In the genomic region with DNA sequence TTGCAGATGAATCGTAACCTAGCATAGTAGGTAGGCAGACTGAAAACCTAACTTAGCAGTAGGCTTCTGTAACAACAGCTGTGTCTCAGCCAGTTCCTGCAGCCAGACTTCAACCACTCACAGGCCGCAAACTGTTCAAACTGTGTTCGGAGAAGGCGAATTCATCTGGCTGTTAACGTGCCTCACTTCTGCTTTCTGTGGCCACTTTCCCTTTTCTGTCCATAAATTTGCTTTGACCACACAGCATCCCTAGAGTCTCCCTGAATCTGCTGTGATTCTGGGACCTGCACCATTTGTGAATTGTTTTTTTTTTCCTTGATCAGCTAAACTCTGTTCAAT, we compare ENCODE assay signal across 2 cellular contexts.
TF ChIP-seq lines count a peak whose summit lies in the region.

No MANE protein-coding gene starts in this region.

TF ChIP-seq in GM23338, 12 proteins besides CTCF, POLR2A, EP300 and RAD21 (continued from another document):
- TF ChIP-seq, protein P1, sequence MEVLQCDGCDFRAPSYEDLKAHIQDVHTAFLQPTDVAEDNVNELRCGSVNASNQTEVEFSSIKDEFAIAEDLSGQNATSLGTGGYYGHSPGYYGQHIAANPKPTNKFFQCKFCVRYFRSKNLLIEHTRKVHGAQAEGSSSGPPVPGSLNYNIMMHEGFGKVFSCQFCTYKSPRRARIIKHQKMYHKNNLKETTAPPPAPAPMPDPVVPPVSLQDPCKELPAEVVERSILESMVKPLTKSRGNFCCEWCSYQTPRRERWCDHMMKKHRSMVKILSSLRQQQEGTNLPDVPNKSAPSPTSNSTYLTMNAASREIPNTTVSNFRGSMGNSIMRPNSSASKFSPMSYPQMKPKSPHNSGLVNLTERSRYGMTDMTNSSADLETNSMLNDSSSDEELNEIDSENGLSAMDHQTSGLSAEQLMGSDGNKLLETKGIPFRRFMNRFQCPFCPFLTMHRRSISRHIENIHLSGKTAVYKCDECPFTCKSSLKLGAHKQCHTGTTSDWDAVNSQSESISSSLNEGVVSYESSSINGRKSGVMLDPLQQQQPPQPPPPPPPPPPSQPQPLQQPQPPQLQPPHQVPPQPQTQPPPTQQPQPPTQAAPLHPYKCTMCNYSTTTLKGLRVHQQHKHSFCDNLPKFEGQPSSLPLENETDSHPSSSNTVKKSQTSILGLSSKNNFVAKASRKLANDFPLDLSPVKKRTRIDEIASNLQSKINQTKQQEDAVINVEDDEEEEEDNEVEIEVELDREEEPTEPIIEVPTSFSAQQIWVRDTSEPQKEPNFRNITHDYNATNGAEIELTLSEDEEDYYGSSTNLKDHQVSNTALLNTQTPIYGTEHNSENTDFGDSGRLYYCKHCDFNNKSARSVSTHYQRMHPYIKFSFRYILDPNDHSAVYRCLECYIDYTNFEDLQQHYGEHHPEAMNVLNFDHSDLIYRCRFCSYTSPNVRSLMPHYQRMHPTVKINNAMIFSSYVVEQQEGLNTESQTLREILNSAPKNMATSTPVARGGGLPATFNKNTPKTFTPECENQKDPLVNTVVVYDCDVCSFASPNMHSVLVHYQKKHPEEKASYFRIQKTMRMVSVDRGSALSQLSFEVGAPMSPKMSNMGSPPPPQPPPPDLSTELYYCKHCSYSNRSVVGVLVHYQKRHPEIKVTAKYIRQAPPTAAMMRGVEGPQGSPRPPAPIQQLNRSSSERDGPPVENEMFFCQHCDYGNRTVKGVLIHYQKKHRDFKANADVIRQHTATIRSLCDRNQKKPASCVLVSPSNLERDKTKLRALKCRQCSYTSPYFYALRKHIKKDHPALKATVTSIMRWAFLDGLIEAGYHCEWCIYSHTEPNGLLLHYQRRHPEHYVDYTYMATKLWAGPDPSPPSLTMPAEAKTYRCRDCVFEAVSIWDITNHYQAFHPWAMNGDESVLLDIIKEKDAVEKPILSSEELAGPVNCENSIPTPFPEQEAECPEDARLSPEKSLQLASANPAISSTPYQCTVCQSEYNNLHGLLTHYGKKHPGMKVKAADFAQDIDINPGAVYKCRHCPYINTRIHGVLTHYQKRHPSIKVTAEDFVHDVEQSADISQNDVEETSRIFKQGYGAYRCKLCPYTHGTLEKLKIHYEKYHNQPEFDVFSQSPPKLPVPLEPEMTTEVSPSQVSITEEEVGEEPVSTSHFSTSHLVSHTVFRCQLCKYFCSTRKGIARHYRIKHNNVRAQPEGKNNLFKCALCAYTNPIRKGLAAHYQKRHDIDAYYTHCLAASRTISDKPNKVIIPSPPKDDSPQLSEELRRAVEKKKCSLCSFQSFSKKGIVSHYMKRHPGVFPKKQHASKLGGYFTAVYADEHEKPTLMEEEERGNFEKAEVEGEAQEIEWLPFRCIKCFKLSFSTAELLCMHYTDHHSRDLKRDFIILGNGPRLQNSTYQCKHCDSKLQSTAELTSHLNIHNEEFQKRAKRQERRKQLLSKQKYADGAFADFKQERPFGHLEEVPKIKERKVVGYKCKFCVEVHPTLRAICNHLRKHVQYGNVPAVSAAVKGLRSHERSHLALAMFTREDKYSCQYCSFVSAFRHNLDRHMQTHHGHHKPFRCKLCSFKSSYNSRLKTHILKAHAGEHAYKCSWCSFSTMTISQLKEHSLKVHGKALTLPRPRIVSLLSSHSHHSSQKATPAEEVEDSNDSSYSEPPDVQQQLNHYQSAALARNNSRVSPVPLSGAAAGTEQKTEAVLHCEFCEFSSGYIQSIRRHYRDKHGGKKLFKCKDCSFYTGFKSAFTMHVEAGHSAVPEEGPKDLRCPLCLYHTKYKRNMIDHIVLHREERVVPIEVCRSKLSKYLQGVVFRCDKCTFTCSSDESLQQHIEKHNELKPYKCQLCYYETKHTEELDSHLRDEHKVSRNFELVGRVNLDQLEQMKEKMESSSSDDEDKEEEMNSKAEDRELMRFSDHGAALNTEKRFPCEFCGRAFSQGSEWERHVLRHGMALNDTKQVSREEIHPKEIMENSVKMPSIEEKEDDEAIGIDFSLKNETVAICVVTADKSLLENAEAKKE (CRISPR knock-in tag; IDR thresholded peaks at IDR 0.05), result no peak
- TF ChIP-seq, protein P2, sequence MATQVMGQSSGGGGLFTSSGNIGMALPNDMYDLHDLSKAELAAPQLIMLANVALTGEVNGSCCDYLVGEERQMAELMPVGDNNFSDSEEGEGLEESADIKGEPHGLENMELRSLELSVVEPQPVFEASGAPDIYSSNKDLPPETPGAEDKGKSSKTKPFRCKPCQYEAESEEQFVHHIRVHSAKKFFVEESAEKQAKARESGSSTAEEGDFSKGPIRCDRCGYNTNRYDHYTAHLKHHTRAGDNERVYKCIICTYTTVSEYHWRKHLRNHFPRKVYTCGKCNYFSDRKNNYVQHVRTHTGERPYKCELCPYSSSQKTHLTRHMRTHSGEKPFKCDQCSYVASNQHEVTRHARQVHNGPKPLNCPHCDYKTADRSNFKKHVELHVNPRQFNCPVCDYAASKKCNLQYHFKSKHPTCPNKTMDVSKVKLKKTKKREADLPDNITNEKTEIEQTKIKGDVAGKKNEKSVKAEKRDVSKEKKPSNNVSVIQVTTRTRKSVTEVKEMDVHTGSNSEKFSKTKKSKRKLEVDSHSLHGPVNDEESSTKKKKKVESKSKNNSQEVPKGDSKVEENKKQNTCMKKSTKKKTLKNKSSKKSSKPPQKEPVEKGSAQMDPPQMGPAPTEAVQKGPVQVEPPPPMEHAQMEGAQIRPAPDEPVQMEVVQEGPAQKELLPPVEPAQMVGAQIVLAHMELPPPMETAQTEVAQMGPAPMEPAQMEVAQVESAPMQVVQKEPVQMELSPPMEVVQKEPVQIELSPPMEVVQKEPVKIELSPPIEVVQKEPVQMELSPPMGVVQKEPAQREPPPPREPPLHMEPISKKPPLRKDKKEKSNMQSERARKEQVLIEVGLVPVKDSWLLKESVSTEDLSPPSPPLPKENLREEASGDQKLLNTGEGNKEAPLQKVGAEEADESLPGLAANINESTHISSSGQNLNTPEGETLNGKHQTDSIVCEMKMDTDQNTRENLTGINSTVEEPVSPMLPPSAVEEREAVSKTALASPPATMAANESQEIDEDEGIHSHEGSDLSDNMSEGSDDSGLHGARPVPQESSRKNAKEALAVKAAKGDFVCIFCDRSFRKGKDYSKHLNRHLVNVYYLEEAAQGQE (IDR thresholded peaks at IDR 0.05; ENCODE audit: unreplicated experiment), result no peak
- TF ChIP-seq JUNB (IDR thresholded peaks at IDR 0.05; ENCODE audit: unreplicated experiment), result no peak
- no peak for TF ChIP-seq CREB1 (CRISPR knock-in tag; IDR thresholded peaks at IDR 0.05; ENCODE audit: low read depth)
- no peak for TF ChIP-seq EZH2 (IDR thresholded peaks at IDR 0.05; ENCODE audit: low read depth, unreplicated experiment)
- no peak for TF ChIP-seq ZNF114 (CRISPR knock-in tag; IDR thresholded peaks at IDR 0.05)
- no peak for TF ChIP-seq STAT1 (IDR thresholded peaks at IDR 0.05; ENCODE audit: unreplicated experiment)
- TF ChIP-seq, protein P3, sequence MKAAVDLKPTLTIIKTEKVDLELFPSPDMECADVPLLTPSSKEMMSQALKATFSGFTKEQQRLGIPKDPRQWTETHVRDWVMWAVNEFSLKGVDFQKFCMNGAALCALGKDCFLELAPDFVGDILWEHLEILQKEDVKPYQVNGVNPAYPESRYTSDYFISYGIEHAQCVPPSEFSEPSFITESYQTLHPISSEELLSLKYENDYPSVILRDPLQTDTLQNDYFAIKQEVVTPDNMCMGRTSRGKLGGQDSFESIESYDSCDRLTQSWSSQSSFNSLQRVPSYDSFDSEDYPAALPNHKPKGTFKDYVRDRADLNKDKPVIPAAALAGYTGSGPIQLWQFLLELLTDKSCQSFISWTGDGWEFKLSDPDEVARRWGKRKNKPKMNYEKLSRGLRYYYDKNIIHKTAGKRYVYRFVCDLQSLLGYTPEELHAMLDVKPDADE (IDR thresholded peaks at IDR 0.05), result no peak
- TF ChIP-seq POLR2AphosphoS5 (IDR thresholded peaks at IDR 0.05; ENCODE audit: low read depth), result no peak

TF ChIP-seq in SK-N-SH, 30 proteins besides CTCF, POLR2A, EP300 and RAD21 (continued from another document):
- TF ChIP-seq GATA2 (CRISPR knock-in tag; IDR thresholded peaks at IDR 0.05) (no peak), YY1 (IDR thresholded peaks at IDR 0.05; ENCODE audit: low read depth) (no peak)
